In genomic region chr6:122118945-122119506, GRCh38 we compare ENCODE assay signal across 20 cellular contexts.
DNase-seq lines count a peak whose midpoint lies in the region; ATAC-seq, FAIRE-seq and TF ChIP-seq lines count a peak whose summit lies in the region.
"Had no signal": no experiment of that assay in that cellular context is flagged by ENCODE, and none has a peak within 500 bp of the region (broad histone marks: within the 10 kb centered on the region; RNA-seq: fewer than 3 reads in every experiment).

No MANE protein-coding gene starts in this region.

- peak overlapping the region; percentile 55 for H3K27ac Mint-ChIP-seq in activated T-helper 1 cell treated with anti-CD3 and anti-CD28 coated beads, Interleukin-12 subunit alpha, Interleukin-12 subunit beta, Interleukin-2, Interleukin-4 antibody, amounts not matched to agents 30 ng/mL and 10 ng/mL and 1 ng/mL, durations not matched to agents 14 hours and 24 hours and 36 hours
- H3K27ac Mint-ChIP-seq in activated T-helper 17 cell treated with anti-CD3 and anti-CD28 coated beads, Interleukin-2, amount 50 U/mL, for 72 hours: no peak overlapping the region
- H3K27ac Mint-ChIP-seq: B cell; CD4-positive, alpha-beta T cell; CD8-positive, alpha-beta T cell had no signal

- no peak for FAIRE-seq in HepG2 (lab: Jason Lieb, UNC)
- FAIRE-seq: A549, D721Med, GM12878, GM12892, GM18507 had no signal

- no peak overlapping the region for H3K4me2 ChIP-seq in HepG2 (ENCODE audit: low read depth, low read length)
- H3K4me2 ChIP-seq: A549; BLaER1 treated with 17β-estradiol and CSF1 and Interleukin-3, amounts not matched to agents 10 nM and 100 nM had no signal

- TF ChIP-seq POLR2A in HepG2 (IDR thresholded peaks at IDR 0.05; ENCODE audit: insufficient read depth in 1 of 2, low read depth in 2 of 2, low read length in 2 of 2) (no peak), right lobe of liver (IDR thresholded peaks at IDR 0.05) (no peak)

- TF ChIP-seq RAD21 in HepG2 (CRISPR knock-in tag; IDR thresholded peaks at IDR 0.05): no peak

- BruUV-seq in HepG2 (replicated peaks; lab: Mats Ljungman, UMichigan): no TSS peak

- H3K4me3 ChIP-seq in HepG2 (replicated peaks in 1 of 3; ENCODE audit: insufficient read depth in 1 of 3, low read depth in 2 of 3, low read length in 3 of 3) (no peak overlapping the region), right lobe of liver (no peak overlapping the region)
- H3K4me3 ChIP-seq: A549; BLaER1 treated with 17β-estradiol and CSF1 and Interleukin-3, amounts not matched to agents 10 nM and 100 nM; GM12878 had no signal

- H3K79me2 ChIP-seq in HepG2 (ENCODE audit: insufficient read depth, low read length): no peaks in the 10 kb centered on the region

- DNase-seq in HepG2 (ENCODE audit: low spot score) (no peak), right lobe of liver (no peak), NCI-H1417 (lab: John Stamatoyannopoulos, UW) (no peak)
- DNase-seq in activated T-helper 1 cell treated with anti-CD3 and anti-CD28 coated beads, Interleukin-12 subunit alpha, Interleukin-12 subunit beta, Interleukin-2, Interleukin-4 antibody, amounts not matched to agents 30 ng/mL and 10 ng/mL and 1 ng/mL, durations not matched to agents 14 hours and 24 hours and 36 hours (ENCODE audit: low spot score): no peak
- DNase-seq: AML-193; Caco-2; Calu3; CD4-positive, alpha-beta T cell; CD8-positive, alpha-beta T cell; DMS79 treated with DMSO at 0.1 percent for 48 hours; GDM1 had no signal

- H3K4me1 Mint-ChIP-seq in activated T-helper 1 cell treated with anti-CD3 and anti-CD28 coated beads, Interleukin-12 subunit alpha, Interleukin-12 subunit beta, Interleukin-2, Interleukin-4 antibody, amounts not matched to agents 30 ng/mL and 10 ng/mL and 1 ng/mL, durations not matched to agents 14 hours and 24 hours and 36 hours (ENCODE audit: low read depth): no peaks in the 10 kb centered on the region
- no peaks in the 10 kb centered on the region for H3K4me1 Mint-ChIP-seq in activated T-helper 17 cell treated with anti-CD3 and anti-CD28 coated beads, Interleukin-2, amount 50 U/mL, for 72 hours
- H3K4me1 Mint-ChIP-seq: B cell had no signal

- intact Hi-C loops in HepG2 (cut with micrococcal nuclease; ENCODE audit: unreplicated experiment): no loop called here
- intact Hi-C loops in right lobe of liver (cut with DNase I): no loop called here
- intact Hi-C loops in activated T-helper 1 cell treated with anti-CD3 and anti-CD28 coated beads, Interleukin-12 subunit alpha, Interleukin-12 subunit beta, Interleukin-2, Interleukin-4 antibody, amounts not matched to agents 30 ng/mL and 10 ng/mL and 1 ng/mL, durations not matched to agents 14 hours and 24 hours and 36 hours (cut with micrococcal nuclease): no loop called here

- in situ Hi-C loops in HepG2 (cut with HindIII; ENCODE audit: extremely low pct_ligation_motif_present, low pct_unique_long_range_greater_than_20kb): no loop called here

- 2% methylated on average over 1 of the region's 1 CpG for WGBS in HepG2 (ENCODE audit: low lambda C conversion rate)
- WGBS in right lobe of liver (ENCODE audit: insufficient coverage, low coverage, low lambda C conversion rate, missing lambda C conversion rate): 33% methylated on average over 1 of the region's 1 CpG

- H3K27ac ChIP-seq in HepG2 (ENCODE audit: extremely low read length, insufficient read depth, low read length) (no peak overlapping the region), right lobe of liver (no peak overlapping the region)
- H3K27ac ChIP-seq: 22Rv1; A549; BLaER1 treated with 17β-estradiol and CSF1 and Interleukin-3, amounts not matched to agents 10 nM and 100 nM had no signal

- TF ChIP-seq EP300 in HepG2 (IDR thresholded peaks at IDR 0.05; ENCODE audit: low read depth in 2 of 2, low read length in 2 of 2): no peak
- no peak for TF ChIP-seq EP300 in HepG2 (CRISPR knock-in tag; IDR thresholded peaks at IDR 0.05; ENCODE audit: borderline replicate concordance)

- no peaks in the 10 kb centered on the region for H4K20me1 ChIP-seq in HepG2 (ENCODE audit: insufficient read depth, low read length)
- H4K20me1 ChIP-seq: BLaER1 treated with 17β-estradiol and CSF1 and Interleukin-3, amounts not matched to agents 10 nM and 100 nM had no signal

- H3K27me3 Mint-ChIP-seq in activated T-helper 1 cell treated with anti-CD3 and anti-CD28 coated beads, Interleukin-12 subunit alpha, Interleukin-12 subunit beta, Interleukin-2, Interleukin-4 antibody, amounts not matched to agents 30 ng/mL and 10 ng/mL and 1 ng/mL, durations not matched to agents 14 hours and 24 hours and 36 hours (ENCODE audit: insufficient read depth): no peaks in the 10 kb centered on the region
- no peaks in the 10 kb centered on the region for H3K27me3 Mint-ChIP-seq in activated T-helper 17 cell treated with anti-CD3 and anti-CD28 coated beads, Interleukin-2, amount 50 U/mL, for 72 hours
- H3K27me3 Mint-ChIP-seq: B cell; CD4-positive, alpha-beta T cell had no signal

- POLR2A ChIA-PET in HepG2 (lab: Yijun Ruan, JAX): no interaction called here

- CTCF ChIA-PET in HepG2 (lab: Yijun Ruan, JAX; ENCODE audit: low intra/inter-chr PET ratio, low total read pairs): no interaction called here

- H3K9ac ChIP-seq in HepG2 (ENCODE audit: insufficient read depth, low read depth, low read length): no peak overlapping the region
- H3K9ac ChIP-seq: BLaER1 treated with 17β-estradiol and CSF1 and Interleukin-3, amounts not matched to agents 10 nM and 100 nM had no signal

- H3K36me3 Mint-ChIP-seq in activated T-helper 1 cell treated with anti-CD3 and anti-CD28 coated beads, Interleukin-12 subunit alpha, Interleukin-12 subunit beta, Interleukin-2, Interleukin-4 antibody, amounts not matched to agents 30 ng/mL and 10 ng/mL and 1 ng/mL, durations not matched to agents 14 hours and 24 hours and 36 hours (ENCODE audit: low read depth): no peaks in the 10 kb centered on the region
- H3K36me3 Mint-ChIP-seq in activated T-helper 17 cell treated with anti-CD3 and anti-CD28 coated beads, Interleukin-2, amount 50 U/mL, for 72 hours (ENCODE audit: low read depth): no peaks in the 10 kb centered on the region
- H3K36me3 Mint-ChIP-seq: CD8-positive, alpha-beta T cell had no signal

- no peaks in the 10 kb centered on the region for H3K9me3 Mint-ChIP-seq in activated T-helper 1 cell treated with anti-CD3 and anti-CD28 coated beads, Interleukin-12 subunit alpha, Interleukin-12 subunit beta, Interleukin-2, Interleukin-4 antibody, amounts not matched to agents 30 ng/mL and 10 ng/mL and 1 ng/mL, durations not matched to agents 14 hours and 24 hours and 36 hours
- H3K9me3 Mint-ChIP-seq in activated T-helper 17 cell treated with anti-CD3 and anti-CD28 coated beads, Interleukin-2, amount 50 U/mL, for 72 hours: no peaks in the 10 kb centered on the region

- H3K27me3 ChIP-seq in HepG2 (ENCODE audit: control insufficient read depth in 1 of 2, insufficient read depth in 2 of 2, low read length in 2 of 2): no peaks in the 10 kb centered on the region
- no peaks in the 10 kb centered on the region for H3K27me3 ChIP-seq in right lobe of liver
- H3K27me3 ChIP-seq: BLaER1 treated with 17β-estradiol and CSF1 and Interleukin-3, amounts not matched to agents 10 nM and 100 nM had no signal

- H3K4me3 Mint-ChIP-seq in activated T-helper 1 cell treated with anti-CD3 and anti-CD28 coated beads, Interleukin-12 subunit alpha, Interleukin-12 subunit beta, Interleukin-2, Interleukin-4 antibody, amounts not matched to agents 30 ng/mL and 10 ng/mL and 1 ng/mL, durations not matched to agents 14 hours and 24 hours and 36 hours: no peak overlapping the region
- H3K4me3 Mint-ChIP-seq in activated T-helper 17 cell treated with anti-CD3 and anti-CD28 coated beads, Interleukin-2, amount 50 U/mL, for 72 hours: no peak overlapping the region
- H3K4me3 Mint-ChIP-seq: B cell; CD4-positive, alpha-beta T cell; CD8-positive, alpha-beta T cell had no signal

- H3K36me3 ChIP-seq in HepG2 (replicated peaks in 1 of 2; ENCODE audit: control insufficient read depth in 1 of 2, insufficient read depth in 2 of 2, low read length in 2 of 2): no peaks in the 10 kb centered on the region
- H3K36me3 ChIP-seq in right lobe of liver: no peaks in the 10 kb centered on the region
- H3K36me3 ChIP-seq: BLaER1 treated with 17β-estradiol and CSF1 and Interleukin-3, amounts not matched to agents 10 nM and 100 nM had no signal

- no peak overlapping the region for H2AFZ ChIP-seq in HepG2 (ENCODE audit: low read length)

- ATAC-seq in HepG2 (no peak), right lobe of liver (no peak)
- ATAC-seq in activated T-helper 17 cell treated with anti-CD3 and anti-CD28 coated beads, Interleukin-2, amount 50 U/mL, for 72 hours (replicated peaks): no peak
- ATAC-seq: A549; CD8-positive, alpha-beta T cell; GM12878 had no signal

- no peak for TF ChIP-seq CTCF in HepG2 (CRISPR knock-in tag; IDR thresholded peaks at IDR 0.05)
- TF ChIP-seq CTCF in right lobe of liver (IDR thresholded peaks at IDR 0.05): no peak

- no peaks in the 10 kb centered on the region for H3K4me1 ChIP-seq in HepG2 (ENCODE audit: insufficient read depth, low read length)
- no peaks in the 10 kb centered on the region for H3K4me1 ChIP-seq in right lobe of liver
- H3K4me1 ChIP-seq: A549; BLaER1 treated with 17β-estradiol and CSF1 and Interleukin-3, amounts not matched to agents 10 nM and 100 nM; Caco-2 had no signal

- H3K9me3 ChIP-seq in HepG2 (ENCODE audit: low read length) (no peaks in the 10 kb centered on the region), right lobe of liver (no peaks in the 10 kb centered on the region)
- H3K9me3 ChIP-seq: A549; BLaER1 treated with 17β-estradiol and CSF1 and Interleukin-3, amounts not matched to agents 10 nM and 100 nM; Caco-2 had no signal

TF ChIP-seq in HepG2, 621 proteins besides CTCF, POLR2A, EP300 and RAD21:
- TF ChIP-seq HNRNPK (IDR thresholded peaks at IDR 0.05; ENCODE audit: low read depth, low read length, poor library complexity, severe bottlenecking): peak; percentile 86
- peak; percentile 82; the same call in 1 of the 2 replicates for TF ChIP-seq U2AF2 (IDR thresholded peaks at IDR 0.05; ENCODE audit: low read depth, low read length)
- no peak for TF ChIP-seq ZNF44 (CRISPR knock-in tag; IDR thresholded peaks at IDR 0.05)
- TF ChIP-seq HNF4G (IDR thresholded peaks at IDR 0.05; ENCODE audit: borderline replicate concordance, low read depth, low read length): no peak
- TF ChIP-seq HNF4G (CRISPR knock-in tag; IDR thresholded peaks at IDR 0.05; ENCODE audit: borderline replicate concordance, low read depth): no peak
- peak; percentile 74 for TF ChIP-seq SRSF9 (IDR thresholded peaks at IDR 0.05; ENCODE audit: borderline replicate concordance, insufficient read depth, low read depth, low read length, poor library complexity, severe bottlenecking)
